14 cellular contexts compared by ENCODE assay signal in genomic region chr17:19269102-19269501, GRCh38. TPM values are rescaled to one million over a fixed set of nuclear protein-coding genes. Genes with fewer than 3 reads are reported as not detected.
A peak's percentile ranks its signal among the peaks of the same experiment; 100 is the strongest.
DNase-seq lines count a peak whose midpoint lies in the region; ATAC-seq and TF ChIP-seq lines count a peak whose summit lies in the region.
"Had no signal": no experiment of that assay in that cellular context is flagged by ENCODE, and none has a peak within 500 bp of the region (broad histone marks: within the 10 kb centered on the region; RNA-seq: fewer than 3 reads in every experiment).

No MANE protein-coding gene starts in this region.

- no peaks in the 10 kb centered on the region for H3K36me3 Mint-ChIP-seq in activated T-cell treated with anti-CD3 and anti-CD28 coated beads, Interleukin-2, amount 50 U/mL, for 72 hours (ENCODE audit: insufficient read depth in 2 of 2)

- peaks cover 41% of the 10 kb centered on the region for H3K27me3 Mint-ChIP-seq in activated T-cell treated with anti-CD3 and anti-CD28 coated beads, Interleukin-2, amount 50 U/mL, for 72 hours (ENCODE audit: low read depth)

- no peaks in the 10 kb centered on the region for H4K20me1 ChIP-seq in OCI-LY7 (ENCODE audit: insufficient read depth, low read length)

- H3K4me3 Mint-ChIP-seq in activated T-cell treated with anti-CD3 and anti-CD28 coated beads, Interleukin-2, amount 50 U/mL, for 72 hours, result no peak overlapping the region
- H3K4me3 Mint-ChIP-seq: activated CD8-positive, alpha-beta T cell treated with anti-CD3 and anti-CD28 coated beads for 36 hours had no signal

- CTCF ChIA-PET in OCI-LY7 (lab: Charles Lee; ENCODE audit: unreplicated experiment), result no interaction called here

- no peaks in the 10 kb centered on the region for H3K9me2 ChIP-seq in OCI-LY7 (ENCODE audit: insufficient read depth, low read length)

- 38 to 41% methylated on average over 1 of the region's 1 CpG for WGBS in esophagus squamous epithelium, 2 donors
- 53 to 58% (median 57%) methylated on average over 1 of the region's 1 CpG for WGBS in psoas muscle, 3 donors

- no peaks in the 10 kb centered on the region for H3K9me3 ChIP-seq in OCI-LY7 (ENCODE audit: low read length)
- no peaks in the 10 kb centered on the region for H3K9me3 ChIP-seq in esophagus squamous epithelium
- H3K9me3 ChIP-seq in psoas muscle, result no peaks in the 10 kb centered on the region
- H3K9me3 ChIP-seq: BLaER1, SJSA1 had no signal

- H3K4me1 ChIP-seq in OCI-LY7 (ENCODE audit: insufficient read depth, low read length, poor library complexity, severe bottlenecking), result peaks cover 49% of the 10 kb centered on the region
- peaks cover 30 to 88% (median 68%) of the 10 kb centered on the region in 3 donors for H3K4me1 ChIP-seq in esophagus squamous epithelium
- peaks cover 70% of the 10 kb centered on the region for H3K4me1 ChIP-seq in psoas muscle

- H3K79me2 ChIP-seq in OCI-LY7 (ENCODE audit: insufficient read depth, low read depth, low read length), result peaks cover 6% of the 10 kb centered on the region; the same call in 1 of the 2 replicates

- intact Hi-C loops in OCI-LY7 (cut with micrococcal nuclease; ENCODE audit: unreplicated experiment) (no loop called here), esophagus squamous epithelium (cut with DNase I) (no loop called here), psoas muscle (cut with DNase I) (no loop called here)

- no peak overlapping the region for H3K27ac Mint-ChIP-seq in activated T-cell treated with anti-CD3 and anti-CD28 coated beads, Interleukin-2, amount 50 U/mL, for 72 hours
- H3K27ac Mint-ChIP-seq: activated CD8-positive, alpha-beta T cell treated with anti-CD3 and anti-CD28 coated beads for 36 hours had no signal

- H2AFZ ChIP-seq in OCI-LY7 (ENCODE audit: low read length), result no peak overlapping the region

- H3K9me3 Mint-ChIP-seq in activated T-cell treated with anti-CD3 and anti-CD28 coated beads, Interleukin-2, amount 50 U/mL, for 72 hours, result no peaks in the 10 kb centered on the region
- H3K9me3 Mint-ChIP-seq: activated CD8-positive, alpha-beta T cell treated with anti-CD3 and anti-CD28 coated beads for 36 hours had no signal

- no peak for TF ChIP-seq CTCF in C4-2B (conservative IDR thresholded peaks at IDR 0.05)
- no peak for TF ChIP-seq CTCF in OCI-LY7 (conservative IDR thresholded peaks at IDR 0.05; ENCODE audit: low read length)
- no peak for TF ChIP-seq CTCF in esophagus squamous epithelium (IDR thresholded peaks at IDR 0.05)
- TF ChIP-seq CTCF in psoas muscle (IDR thresholded peaks at IDR 0.05), result no peak

- peak overlapping the region; percentile 85 for H3K27ac ChIP-seq in C4-2B
- no peak overlapping the region for H3K27ac ChIP-seq in OCI-LY7 (ENCODE audit: low read depth, low read length, poor library complexity, severe bottlenecking)
- peak overlapping the region in 3 of 4 donors; percentile 66 to 72 (median 71) for H3K27ac ChIP-seq in esophagus squamous epithelium
- H3K27ac ChIP-seq in psoas muscle, result peak overlapping the region; percentile 27
- H3K27ac ChIP-seq: BLaER1, SJSA1 had no signal

- H3K27me3 ChIP-seq in esophagus squamous epithelium (no peaks in the 10 kb centered on the region), psoas muscle (ENCODE audit: insufficient read depth in 3 of 3, low read length in 2 of 3) (no peaks in the 10 kb centered on the region)
- H3K27me3 ChIP-seq: SJSA1 had no signal

- POLR2A ChIA-PET in OCI-LY7 (lab: Charles Lee), result no interaction called here

- H3K36me3 ChIP-seq in OCI-LY7 (ENCODE audit: insufficient read depth, low read length) (no peaks in the 10 kb centered on the region), esophagus squamous epithelium (peaks cover 0 to 18% (median 0%) of the 10 kb centered on the region in 3 donors), psoas muscle (ENCODE audit: insufficient read depth in 1 of 2, low read depth in 1 of 2) (no peaks in the 10 kb centered on the region)
- H3K36me3 ChIP-seq: BLaER1, SJSA1 had no signal

- H3K4me3 ChIP-seq in OCI-LY7 (ENCODE audit: low read depth, low read length, poor library complexity, severe bottlenecking) (no peak overlapping the region), esophagus squamous epithelium (no peak overlapping the region), psoas muscle (no peak overlapping the region)
- H3K4me3 ChIP-seq: BLaER1, SJSA1 had no signal

- TF ChIP-seq POLR2A in esophagus squamous epithelium (IDR thresholded peaks at IDR 0.05), result no peak

- no TSS peak for BruUV-seq in OCI-LY7 (replicated peaks; lab: Mats Ljungman, UMichigan)

- ATAC-seq in psoas muscle, result no peak
- no peak for ATAC-seq in activated T-cell treated with anti-CD3 and anti-CD28 coated beads, Interleukin-2, amount 50 U/mL, for 72 hours (replicated peaks in 1 of 2)
- ATAC-seq: activated CD8-positive, alpha-beta T cell treated with anti-CD3 and anti-CD28 coated beads for 36 hours had no signal

- DNase-seq in OCI-LY7 (ENCODE audit: low spot score) (no peak), esophagus squamous epithelium (lab: John Stamatoyannopoulos, UW) (no peak), psoas muscle (no peak), NCI-H2171 (lab: John Stamatoyannopoulos, UW) (no peak), AG08396 (ENCODE audit: low spot score) (no peak), amygdala (lab: John Stamatoyannopoulos, UW) (no peak)
- no peak for DNase-seq in activated T-cell treated with anti-CD3 and anti-CD28 coated beads, Interleukin-2, amount 50 U/mL, for 72 hours
- DNase-seq: activated CD8-positive, alpha-beta T cell treated with anti-CD3 and anti-CD28 coated beads for 36 hours; EL; mesendoderm; NCI-H1092 had no signal

- H3K4me1 Mint-ChIP-seq in activated T-cell treated with anti-CD3 and anti-CD28 coated beads, Interleukin-2, amount 50 U/mL, for 72 hours (ENCODE audit: low read depth), result peaks cover 6% of the 10 kb centered on the region

- peak overlapping the region; percentile 1; the same call in 1 of the 2 replicates for H3K4me2 ChIP-seq in OCI-LY7 (ENCODE audit: low read length)
- H3K4me2 ChIP-seq: BLaER1 had no signal

RNA-seq across cellular contexts. Expression of gene EPN2, which starts 31.9 kb away (rescaled TPM):
- 20.1 and 28.8 TPM in 2 replicates for total RNA-seq in OCI-LY7 (2014; rRNA removed; shearing (Covaris generic))
- 20.4 and 25.0 TPM in 2 replicates for total RNA-seq in OCI-LY7 (2022)
- 10 to 100 TPM; 24.2 to 61.4 (median 56.1) TPM for total RNA-seq in esophagus squamous epithelium
- 10 to 100 TPM; 23.6 to 36.0 (median 26.9) TPM for total RNA-seq in psoas muscle
- 10 to 100 TPM; 11.6 to 27.2 (median 12.2) TPM for polyA plus RNA-seq in psoas muscle
- total RNA-seq in activated T-cell treated with anti-CD3 and anti-CD28 coated beads, Interleukin-2, amount 50 U/mL, for 72 hours, result 1 to 10 TPM; 5.3 to 9.0 TPM
